13 cellular contexts compared by ENCODE assay signal in genomic region chr20:57526067-57526884, GRCh38. TPM values are rescaled to one million over a fixed set of nuclear protein-coding genes. Genes with fewer than 3 reads are reported as not detected.
DNase-seq lines count a peak whose midpoint lies in the region; ATAC-seq and TF ChIP-seq lines count a peak whose summit lies in the region.
"Had no signal": no experiment of that assay in that cellular context is flagged by ENCODE, and none has a peak within 500 bp of the region (broad histone marks: within the 10 kb centered on the region; RNA-seq: fewer than 3 reads in every experiment).

No MANE protein-coding gene starts in this region.

- H3K27ac ChIP-seq in Panc1 (ENCODE audit: low read length), result no peak overlapping the region
- H3K27ac ChIP-seq in GM23248, result no peak overlapping the region
- H3K27ac ChIP-seq in heart left ventricle, result no peak overlapping the region

- H3F3A ChIP-seq in GM23248 (ENCODE audit: insufficient read depth), result no peaks in the 10 kb centered on the region

- H4K20me1 ChIP-seq in GM23248 (ENCODE audit: insufficient read depth), result no peaks in the 10 kb centered on the region

- H3K36me3 ChIP-seq in Panc1 (ENCODE audit: control insufficient read depth, insufficient read depth, low read length) (no peaks in the 10 kb centered on the region), GM23248 (ENCODE audit: low read depth) (no peaks in the 10 kb centered on the region), heart left ventricle (no peaks in the 10 kb centered on the region)

- in situ Hi-C loops in Panc1 (cut with HindIII; ENCODE audit: low pct_unique_long_range_greater_than_20kb, low sequenced_read_pairs), result no loop called here
- in situ Hi-C loops in GM23248 (cut with MboI), result no loop called here

- no peak for TF ChIP-seq POLR2A in heart left ventricle (IDR thresholded peaks at IDR 0.05)

- TF ChIP-seq CTCF in GM12875 (IDR thresholded peaks at IDR 0.05; ENCODE audit: borderline replicate concordance, insufficient read depth, low read depth, low read length) (peak; percentile 38; the same call in 1 of the 2 replicates), Panc1 (IDR thresholded peaks at IDR 0.05) (peak; percentile 62), heart left ventricle (IDR thresholded peaks at IDR 0.05) (no peak)

- H3K9me3 ChIP-seq in Panc1 (ENCODE audit: control insufficient read depth, insufficient read depth, low read depth, low read length), result no peaks in the 10 kb centered on the region
- no peaks in the 10 kb centered on the region for H3K9me3 ChIP-seq in GM23248 (ENCODE audit: low read depth)
- no peaks in the 10 kb centered on the region for H3K9me3 ChIP-seq in heart left ventricle

- H2AFZ ChIP-seq in GM23248, result no peak overlapping the region

- no peak overlapping the region for H3K9ac ChIP-seq in GM23248

- no peak for ATAC-seq in Panc1
- ATAC-seq in heart left ventricle, result no peak

- 63% methylated on average over 17 of the region's 17 CpGs; no CpG with 5 or more reads in 1 of the 2 experiments for WGBS in GM23248 (ENCODE audit: low coverage in 1 of 2, low lambda C conversion rate in 2 of 2, missing lambda C conversion rate in 2 of 2), 2 experiments
- 65 to 72% (median 67%) methylated on average over 16 to 17 of the region's 17 CpGs for WGBS in heart left ventricle, 4 donors

- intact Hi-C loops in Panc1 (cut with micrococcal nuclease; ENCODE audit: unreplicated experiment), result no loop called here
- intact Hi-C loops in heart left ventricle (cut with DNase I), result no loop called here
- intact Hi-C loops in posterior vena cava (cut with DNase I), result loop anchor here in 1 of 2 donors (5.0 kb wide), 1 partner anchor 61 kb away; no protein-coding TSS in a partner anchor

- no peak overlapping the region for H3K4me3 ChIP-seq in GM12875 (ENCODE audit: low read depth, low read length)
- no peak overlapping the region for H3K4me3 ChIP-seq in Panc1 (ENCODE audit: low read depth in 2 of 2, low read length in 2 of 2)
- no peak overlapping the region for H3K4me3 ChIP-seq in GM23248
- no peak overlapping the region for H3K4me3 ChIP-seq in heart left ventricle

- H3K4me1 ChIP-seq in Panc1 (ENCODE audit: control insufficient read depth, insufficient read depth, low read length) (no peaks in the 10 kb centered on the region), GM23248 (ENCODE audit: insufficient read depth) (no peaks in the 10 kb centered on the region), heart left ventricle (no peaks in the 10 kb centered on the region)

- no peak overlapping the region for H3K4me2 ChIP-seq in GM23248 (ENCODE audit: unreplicated experiment)

- no TSS peak for BruUV-seq in Panc1 (replicated peaks; lab: Mats Ljungman, UMichigan)

- DNase-seq in NCI-H526 (lab: John Stamatoyannopoulos, UW) (peak; percentile 30 to 72), NCI-H526 treated with DMSO at 0.1 percent for 48 hours (lab: John Stamatoyannopoulos, UW) (no peak), Panc1 (ENCODE audit: low read depth, low spot score) (no peak), iPS-NIHi11 (ENCODE audit: low spot score) (peak; percentile 45), GM23248 (no peak), heart left ventricle (no peak), posterior vena cava (ENCODE audit: low spot score) (no peak)
- DNase-seq: immature natural killer cell, naive B cell, NCI-H2107 had no signal

- no peaks in the 10 kb centered on the region for H3K79me2 ChIP-seq in GM23248 (ENCODE audit: insufficient read depth)

- H3K27me3 ChIP-seq in Panc1 (ENCODE audit: control insufficient read depth, insufficient read depth, low read length), result no peaks in the 10 kb centered on the region
- H3K27me3 ChIP-seq in GM23248 (replicated peaks; ENCODE audit: insufficient read depth), result peaks cover 22% of the 10 kb centered on the region
- no peaks in the 10 kb centered on the region for H3K27me3 ChIP-seq in heart left ventricle

- CTCF ChIA-PET in Panc1 (lab: Charles Lee), result interaction anchor here (0.7 to 0.9 kb wide), 2 partner anchors 20 to 689 kb away, joined by 3 to 5 read pairs; no protein-coding TSS in a partner anchor

- H3K9me2 ChIP-seq in GM23248 (ENCODE audit: insufficient read depth), result no peaks in the 10 kb centered on the region

- POLR2A ChIA-PET in Panc1 (lab: Charles Lee), result no interaction called here

RNA-seq across cellular contexts. Expression of gene CTCFL, which starts 1.3 kb away (rescaled TPM):
- total RNA-seq in Panc1 (2021; ENCODE audit: unreplicated experiment) (0.05 TPM), heart left ventricle (not detected), posterior vena cava (not detected)
- polyA plus RNA-seq in Panc1 (2012; ENCODE audit: insufficient read length), result not detected
- not detected in 2 replicates for total RNA-seq in GM23248 (2014; rRNA removed; shearing (Covaris generic))
- polyA plus RNA-seq in GM23248 (2016; fragmentation: Nextera tagmentation; extraction: Ambion mirVana) (not detected in 2 replicates), heart left ventricle (not detected)
- total RNA-seq: activated CD8-positive, alpha-beta memory T cell treated with anti-CD3 and anti-CD28 coated beads for 36 hours had no signal
- polyA plus RNA-seq: AG04450, immature natural killer cell had no signal

RNA-seq across cellular contexts. Expression of gene PCK1, which starts 34.6 kb away (rescaled TPM):
- 0.21 TPM for total RNA-seq in Panc1 (2021; ENCODE audit: unreplicated experiment)
- not detected for polyA plus RNA-seq in Panc1 (2012; ENCODE audit: insufficient read length)
- total RNA-seq in GM23248 (2014; rRNA removed; shearing (Covaris generic)), result not detected in 2 replicates
- not detected in 2 replicates for polyA plus RNA-seq in GM23248 (2016; fragmentation: Nextera tagmentation; extraction: Ambion mirVana)
- total RNA-seq in heart left ventricle, result 10 to 100 TPM in 1 of 9 donors, 1 to 10 TPM in 1, under 1 TPM in 5, not detected in 2; 0.13 to 22.0 (median 0.24) TPM
- under 1 TPM; 0.42 to 0.55 TPM for polyA plus RNA-seq in heart left ventricle
- under 1 TPM; 0.57 to 0.93 TPM for total RNA-seq in posterior vena cava
- total RNA-seq: activated CD8-positive, alpha-beta memory T cell treated with anti-CD3 and anti-CD28 coated beads for 36 hours had no signal
- polyA plus RNA-seq: AG04450, immature natural killer cell had no signal

Comparison
In these comparisons a context has a peak if more than half of its experiments do, and no peak if none do; other contexts are left out.
1. DNase-seq: peak in NCI-H526 (2 of 2) and iPS-NIHi11 (single experiment); none in NCI-H526 treated with DMSO at 0.1 percent for 48 hours (single experiment), Panc1 (single experiment), GM23248 (single experiment), heart left ventricle (0 of 5) and posterior vena cava (single experiment).
2. CTCF ChIP-seq: peak in GM12875 (single experiment) and Panc1 (single experiment); none in heart left ventricle (0 of 12).